9 cellular contexts compared by ENCODE assay signal in the genomic region with DNA sequence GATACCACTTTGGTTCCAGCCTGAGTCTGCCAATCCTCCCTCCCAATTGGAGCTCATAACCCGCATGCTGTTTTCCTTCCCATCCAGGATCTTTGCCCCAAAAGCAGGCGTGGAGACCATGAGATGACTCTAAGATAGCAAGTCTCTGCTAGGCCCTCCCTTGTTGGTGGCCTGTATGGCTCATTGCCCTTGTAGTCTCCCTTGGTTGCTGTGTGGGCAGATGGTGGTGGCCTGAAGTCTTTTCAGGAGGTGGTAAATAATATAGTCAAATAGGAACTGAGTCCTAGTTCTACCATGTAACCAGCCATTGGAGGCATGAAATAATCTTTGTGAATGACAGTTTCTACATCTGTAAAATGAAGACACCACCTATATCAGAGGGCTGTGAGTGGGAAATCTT. TPM values are rescaled to one million over a fixed set of nuclear protein-coding genes. Genes with fewer than 3 reads are reported as not detected.
DNase-seq lines count a peak whose midpoint lies in the region; ATAC-seq and TF ChIP-seq lines count a peak whose summit lies in the region.
"Had no signal": no experiment of that assay in that cellular context is flagged by ENCODE, and none has a peak within 500 bp of the region (broad histone marks: within the 10 kb centered on the region; RNA-seq: fewer than 3 reads in every experiment).

No MANE protein-coding gene starts in this region.

- H3K9me3 ChIP-seq in fibroblast of lung (ENCODE audit: control insufficient read depth, insufficient read depth, low read depth, low read length) (no peaks in the 10 kb centered on the region), skeletal muscle tissue (ENCODE audit: control insufficient read depth in 3 of 3, low read length in 3 of 3) (no peaks in the 10 kb centered on the region), neuronal stem cell (replicated peaks in 1 of 2; ENCODE audit: control insufficient read depth in 2 of 2, insufficient read depth in 1 of 2, low read depth in 1 of 2, low read length in 2 of 2) (no peaks in the 10 kb centered on the region)
- H3K9me3 ChIP-seq: Peyer's patch had no signal

- H3K36me3 Mint-ChIP-seq in GM23338 (ENCODE audit: low read depth) (peaks cover 15% of the 10 kb centered on the region), T-cell (peaks cover 5% of the 10 kb centered on the region)

- H3K4me1 Mint-ChIP-seq in GM23338 (peaks cover 15% of the 10 kb centered on the region), T-cell (peaks cover 18 to 29% (median 28%) of the 10 kb centered on the region in 3 donors)

- H2AFZ ChIP-seq in GM23338 (no peak overlapping the region), fibroblast of lung (ENCODE audit: low read length) (no peak overlapping the region), neuronal stem cell (ENCODE audit: low read length) (no peak overlapping the region)

- H3F3A ChIP-seq in GM23338 (replicated peaks; ENCODE audit: low read depth) = no peaks in the 10 kb centered on the region

- no peak overlapping the region for H2BK120ac ChIP-seq in neuronal stem cell (ENCODE audit: low read depth, low read length)

- H3K27ac ChIP-seq in GM23338 (ENCODE audit: low read depth) (no peak overlapping the region), fibroblast of lung (ENCODE audit: insufficient read depth, low read length) (no peak overlapping the region), skeletal muscle tissue (ENCODE audit: low read depth, low read length) (peak overlapping the region; percentile 30), neuronal stem cell (replicated peaks; ENCODE audit: low read length) (no peak overlapping the region)

- peak overlapping the region; percentile 62 for H3K4me3 ChIP-seq in GM23338
- peak overlapping the region in 3 of 4 experiments; percentile 60 to 70 (median 69) for H3K4me3 ChIP-seq in fibroblast of lung (replicated peaks in 1 of 4; ENCODE audit: control extremely low read depth in 1 of 4, insufficient read depth in 1 of 4, low read depth in 3 of 4, low read length in 4 of 4)
- H3K4me3 ChIP-seq in skeletal muscle tissue (ENCODE audit: low read length in 3 of 3) = peak overlapping the region; percentile 72 to 75 (median 73)
- no peak overlapping the region for H3K4me3 ChIP-seq in neuronal stem cell (ENCODE audit: low read length in 2 of 2)

- H3K27me3 Mint-ChIP-seq in GM23338 (ENCODE audit: insufficient read depth, low read depth, poor library complexity) = peaks cover 4% of the 10 kb centered on the region
- peaks cover 0 to 7% of the 10 kb centered on the region in 2 donors for H3K27me3 Mint-ChIP-seq in T-cell

- H3K4me3 Mint-ChIP-seq in GM23338 (peak overlapping the region; percentile 74), T-cell (peak overlapping the region; percentile 74 to 83 (median 76))

- POLR2A ChIA-PET in T-cell (lab: Charles Lee) = interaction anchor here in 1 of 2 donors (0.5 kb wide), 1 partner anchor 119 kb away, joined by 3 read pairs; no protein-coding TSS in a partner anchor

- WGBS in neuronal stem cell (ENCODE audit: extremely low coverage in 2 of 2, insufficient read length in 2 of 2, insufficient replicate concordance in 1 of 2), 2 donors = no CpG with 5 or more reads among the region's 2 CpGs

- H3K9me3 Mint-ChIP-seq in GM23338 (no peaks in the 10 kb centered on the region), T-cell (no peaks in the 10 kb centered on the region)

- H3K9ac ChIP-seq in fibroblast of lung (ENCODE audit: insufficient read depth, low read length) = no peak overlapping the region
- H3K9ac ChIP-seq in skeletal muscle tissue (ENCODE audit: low read depth in 1 of 3, low read length in 3 of 3) = peak overlapping the region in 2 of 3 donors; percentile 80 to 82
- H3K9ac ChIP-seq in neuronal stem cell (ENCODE audit: low read depth, low read length, poor library complexity) = no peak overlapping the region

- H3K27ac Mint-ChIP-seq in GM23338 (no peak overlapping the region), T-cell (peak overlapping the region; percentile 58 to 72)

- peaks cover 11% of the 10 kb centered on the region for H3K79me1 ChIP-seq in neuronal stem cell (ENCODE audit: low read depth, low read length)

- CTCF ChIA-PET in T-cell (lab: Charles Lee) = interaction anchor here in 1 of 2 donors (0.6 kb wide), 1 partner anchor 113 kb away, joined by 3 read pairs; no protein-coding TSS in a partner anchor

- no peak overlapping the region for H2BK12ac ChIP-seq in neuronal stem cell (ENCODE audit: low read length)

- no peak overlapping the region for H2AK5ac ChIP-seq in neuronal stem cell (ENCODE audit: low read depth, low read length)

- no peaks in the 10 kb centered on the region for H3K27me3 ChIP-seq in GM23338 (ENCODE audit: insufficient read depth)
- H3K27me3 ChIP-seq in fibroblast of lung (ENCODE audit: control insufficient read depth, insufficient read depth, low read length) = no peaks in the 10 kb centered on the region
- no peaks in the 10 kb centered on the region for H3K27me3 ChIP-seq in skeletal muscle tissue (ENCODE audit: control insufficient read depth in 3 of 3, insufficient read depth in 3 of 3, low read length in 3 of 3)
- no peaks in the 10 kb centered on the region for H3K27me3 ChIP-seq in neuronal stem cell (ENCODE audit: control insufficient read depth in 3 of 3, insufficient read depth in 3 of 3, low read depth in 1 of 3, low read length in 3 of 3)
- H3K27me3 ChIP-seq: Peyer's patch had no signal

- H3K18ac ChIP-seq in neuronal stem cell (ENCODE audit: low read length) = no peak overlapping the region

- H2BK15ac ChIP-seq in neuronal stem cell (ENCODE audit: low read length) = no peak overlapping the region

- H4K20me1 ChIP-seq in GM23338 (replicated peaks; ENCODE audit: insufficient read depth) (no peaks in the 10 kb centered on the region), fibroblast of lung (ENCODE audit: control insufficient read depth, extremely low read depth, insufficient read depth, low read length) (no peaks in the 10 kb centered on the region)

- no peak for ATAC-seq in GM23338
- ATAC-seq in T-cell (replicated peaks in 1 of 4) = no peak

- no peak overlapping the region for H3K23ac ChIP-seq in neuronal stem cell (ENCODE audit: low read depth, low read length, poor library complexity)

- H3K79me2 ChIP-seq in GM23338 (replicated peaks; ENCODE audit: insufficient read depth) (peaks cover 11% of the 10 kb centered on the region), fibroblast of lung (ENCODE audit: control insufficient read depth, insufficient read depth, low read length) (peaks cover 14% of the 10 kb centered on the region)

- no peak overlapping the region for H4K8ac ChIP-seq in neuronal stem cell (ENCODE audit: low read depth, low read length)

- H3K36me3 ChIP-seq in GM23338 (ENCODE audit: insufficient read depth) = no peaks in the 10 kb centered on the region
- H3K36me3 ChIP-seq in fibroblast of lung (ENCODE audit: control insufficient read depth, insufficient read depth, low read length) = peaks cover 3% of the 10 kb centered on the region
- H3K36me3 ChIP-seq in skeletal muscle tissue (ENCODE audit: control insufficient read depth in 3 of 3, insufficient read depth in 3 of 3, low read length in 3 of 3) = peaks cover 20 to 24% (median 20%) of the 10 kb centered on the region in 3 donors
- H3K36me3 ChIP-seq in neuronal stem cell (replicated peaks in 1 of 2; ENCODE audit: control insufficient read depth in 2 of 2, insufficient read depth in 2 of 2, low read length in 2 of 2) = peaks cover 7 to 38% of the 10 kb centered on the region in 2 donors

- H3K14ac ChIP-seq in neuronal stem cell (ENCODE audit: low read length) = no peak overlapping the region

- no peak overlapping the region for H3K4ac ChIP-seq in neuronal stem cell (ENCODE audit: low read length)

- peak overlapping the region; percentile 79 for H3K4me2 ChIP-seq in GM23338
- peak overlapping the region; percentile 77 for H3K4me2 ChIP-seq in fibroblast of lung (ENCODE audit: extremely low read depth, insufficient read depth, low read length)
- H3K4me2 ChIP-seq in neuronal stem cell (ENCODE audit: insufficient read depth, low read length, poor library complexity, severe bottlenecking) = no peak overlapping the region

- no peak for TF ChIP-seq CTCF in GM23338 (conservative IDR thresholded peaks at IDR 0.05; ENCODE audit: low read depth in 2 of 2)
- TF ChIP-seq CTCF in fibroblast of lung (conservative IDR thresholded peaks at IDR 0.05 in 1 of 2, IDR thresholded peaks at IDR 0.05 in 1 of 2; ENCODE audit: low read depth in 1 of 2, low read length in 2 of 2) = no peak

- H4K91ac ChIP-seq in neuronal stem cell (ENCODE audit: low read depth, low read length, poor library complexity) = no peak overlapping the region

- no peak overlapping the region for H2BK5ac ChIP-seq in neuronal stem cell (ENCODE audit: low read length)

- H3K4me1 ChIP-seq in GM23338 (ENCODE audit: insufficient read depth) (no peaks in the 10 kb centered on the region; the same call in 1 of the 2 replicates), fibroblast of lung (ENCODE audit: control insufficient read depth, extremely low read depth, insufficient read depth, low read length) (no peaks in the 10 kb centered on the region), skeletal muscle tissue (ENCODE audit: control insufficient read depth in 3 of 3, insufficient read depth in 3 of 3, low read length in 3 of 3) (peaks cover 14 to 15% (median 15%) of the 10 kb centered on the region in 3 donors), neuronal stem cell (ENCODE audit: control insufficient read depth in 2 of 2, insufficient read depth in 1 of 2, low read depth in 1 of 2, low read length in 2 of 2) (peaks cover 0 to 6% of the 10 kb centered on the region in 2 donors)

- H3K9me2 ChIP-seq in GM23338 (ENCODE audit: insufficient read depth) = no peaks in the 10 kb centered on the region

- DNase-seq in GM23338 (ENCODE audit: low spot score) (no peak), T-cell (no peak), fibroblast of lung (ENCODE audit: low read depth in 2 of 2) (no peak), neuronal stem cell (ENCODE audit: low spot score) (no peak), GM03348 (ENCODE audit: low spot score) (no peak), ureter (ENCODE audit: low spot score) (no peak)
- DNase-seq: activated effector memory CD4-positive, alpha-beta T cell treated with Interleukin-2 at 50 U/mL for 16 hours; Peyer's patch had no signal

RNA-seq across cellular contexts. Expression of a gene that starts 1.2 kb away (rescaled TPM):
- 52.1 and 53.4 TPM in 2 replicates for total RNA-seq in GM23338 (2014; rRNA removed; shearing (Covaris generic))
- polyA plus RNA-seq in GM23338 (2016; fragmentation: Nextera tagmentation; extraction: Ambion mirVana) (37.7 and 39.4 TPM in 2 replicates), fibroblast of lung (86.9 and 89.7 TPM in 2 replicates)
- total RNA-seq in T-cell (10 to 100 TPM; 37.9 to 56.8 (median 53.6) TPM), fibroblast of lung (38.8 and 59.8 TPM in 2 replicates), skeletal muscle tissue (24.5 TPM), ureter (120 TPM)
- polyA plus RNA-seq in fibroblast of lung (2012) = 80.2 and 84.8 TPM in 2 replicates
- polyA minus RNA-seq in fibroblast of lung (ENCODE audit: low replicate concordance) = 122 and 129 TPM in 2 replicates
- polyA plus RNA-seq in neuronal stem cell (2013, experiment 1 of 2) = 49.4 TPM
- polyA plus RNA-seq in neuronal stem cell (2013, experiment 2 of 2) = 45.9 TPM

RNA-seq across cellular contexts. Expression of a gene that starts 7.2 kb away (rescaled TPM):
- total RNA-seq in GM23338 (2014; rRNA removed; shearing (Covaris generic)) = 95.9 and 96.1 TPM in 2 replicates
- polyA plus RNA-seq in GM23338 (2016; fragmentation: Nextera tagmentation; extraction: Ambion mirVana) (48.5 and 49.1 TPM in 2 replicates), fibroblast of lung (134 and 162 TPM in 2 replicates)
- total RNA-seq in T-cell (100 to 1,000 TPM; 117 to 208 (median 182) TPM), fibroblast of lung (53.2 and 86.5 TPM in 2 replicates), skeletal muscle tissue (35.5 TPM), ureter (126 TPM)
- 114 and 125 TPM in 2 replicates for polyA plus RNA-seq in fibroblast of lung (2012)
- polyA minus RNA-seq in fibroblast of lung (ENCODE audit: low replicate concordance) = 242 and 276 TPM in 2 replicates
- 171 TPM for polyA plus RNA-seq in neuronal stem cell (2013, experiment 1 of 2)
- polyA plus RNA-seq in neuronal stem cell (2013, experiment 2 of 2) = 166 TPM

RNA-seq across cellular contexts. Expression of a gene that starts 14.2 kb away (rescaled TPM):
- total RNA-seq in GM23338 (2014; rRNA removed; shearing (Covaris generic)) = 20.9 and 23.9 TPM in 2 replicates
- 77.6 and 91.3 TPM in 2 replicates for polyA plus RNA-seq in GM23338 (2016; fragmentation: Nextera tagmentation; extraction: Ambion mirVana)
- 10 to 100 TPM; 34.9 to 60.5 (median 51.9) TPM for total RNA-seq in T-cell
- total RNA-seq in fibroblast of lung = 80.1 and 88.1 TPM in 2 replicates
- 117 and 123 TPM in 2 replicates for polyA plus RNA-seq in fibroblast of lung
- polyA plus RNA-seq in fibroblast of lung (2012) = 142 and 145 TPM in 2 replicates
- 43.5 and 70.9 TPM in 2 replicates for polyA minus RNA-seq in fibroblast of lung (ENCODE audit: low replicate concordance)
- 16.7 TPM for total RNA-seq in skeletal muscle tissue
- 53.7 TPM for polyA plus RNA-seq in neuronal stem cell (2013, experiment 1 of 2)
- 50.4 TPM for polyA plus RNA-seq in neuronal stem cell (2013, experiment 2 of 2)
- total RNA-seq in ureter = 48.6 TPM

RNA-seq across cellular contexts. Expression of a gene that starts 18.4 kb away (rescaled TPM):
- total RNA-seq in GM23338 (2014; rRNA removed; shearing (Covaris generic)) = 36.0 and 43.3 TPM in 2 replicates
- polyA plus RNA-seq in GM23338 (2016; fragmentation: Nextera tagmentation; extraction: Ambion mirVana) (24.1 and 26.1 TPM in 2 replicates), fibroblast of lung (11.2 and 12.1 TPM in 2 replicates)
- total RNA-seq in T-cell (100 to 1,000 TPM in 3 of 5 donors, 10 to 100 TPM in 2; 89.8 to 144 (median 129) TPM), fibroblast of lung (17.7 and 21.6 TPM in 2 replicates), skeletal muscle tissue (7.3 TPM), ureter (49.5 TPM)
- polyA plus RNA-seq in fibroblast of lung (2012) = 11.5 and 14.2 TPM in 2 replicates
- 18.1 and 20.7 TPM in 2 replicates for polyA minus RNA-seq in fibroblast of lung (ENCODE audit: low replicate concordance)
- polyA plus RNA-seq in neuronal stem cell (2013, experiment 1 of 2) = 26.7 TPM
- 28.2 TPM for polyA plus RNA-seq in neuronal stem cell (2013, experiment 2 of 2)

RNA-seq across cellular contexts. Expression of a gene that starts 20.7 kb away (rescaled TPM):
- 16.0 and 16.1 TPM in 2 replicates for total RNA-seq in GM23338 (2014; rRNA removed; shearing (Covaris generic))
- 3.3 and 4.1 TPM in 2 replicates for polyA plus RNA-seq in GM23338 (2016; fragmentation: Nextera tagmentation; extraction: Ambion mirVana)
- total RNA-seq in T-cell = 10 to 100 TPM; 22.6 to 31.3 (median 25.5) TPM
- total RNA-seq in fibroblast of lung = 13.9 and 38.5 TPM in 2 replicates
- polyA plus RNA-seq in fibroblast of lung = 11.3 and 13.6 TPM in 2 replicates
- 17.0 and 18.7 TPM in 2 replicates for polyA plus RNA-seq in fibroblast of lung (2012)
- polyA minus RNA-seq in fibroblast of lung (ENCODE audit: low replicate concordance) = 22.0 and 24.1 TPM in 2 replicates
- 47.0 TPM for total RNA-seq in skeletal muscle tissue
- 15.4 TPM for polyA plus RNA-seq in neuronal stem cell (2013, experiment 1 of 2)
- polyA plus RNA-seq in neuronal stem cell (2013, experiment 2 of 2) = 15.1 TPM
- 27.0 TPM for total RNA-seq in ureter

Comparison
In these comparisons a context has a peak if more than half of its experiments do, and no peak if none do; other contexts are left out.
1. H3K4me3 ChIP-seq: peak in GM23338 (single experiment), fibroblast of lung (3 of 4) and skeletal muscle tissue (3 of 3); none in neuronal stem cell (0 of 2).
2. H3K9ac ChIP-seq: peak in skeletal muscle tissue (2 of 3); none in fibroblast of lung (single experiment) and neuronal stem cell (single experiment).